9 cellular contexts compared by ENCODE assay signal in the genomic region with DNA sequence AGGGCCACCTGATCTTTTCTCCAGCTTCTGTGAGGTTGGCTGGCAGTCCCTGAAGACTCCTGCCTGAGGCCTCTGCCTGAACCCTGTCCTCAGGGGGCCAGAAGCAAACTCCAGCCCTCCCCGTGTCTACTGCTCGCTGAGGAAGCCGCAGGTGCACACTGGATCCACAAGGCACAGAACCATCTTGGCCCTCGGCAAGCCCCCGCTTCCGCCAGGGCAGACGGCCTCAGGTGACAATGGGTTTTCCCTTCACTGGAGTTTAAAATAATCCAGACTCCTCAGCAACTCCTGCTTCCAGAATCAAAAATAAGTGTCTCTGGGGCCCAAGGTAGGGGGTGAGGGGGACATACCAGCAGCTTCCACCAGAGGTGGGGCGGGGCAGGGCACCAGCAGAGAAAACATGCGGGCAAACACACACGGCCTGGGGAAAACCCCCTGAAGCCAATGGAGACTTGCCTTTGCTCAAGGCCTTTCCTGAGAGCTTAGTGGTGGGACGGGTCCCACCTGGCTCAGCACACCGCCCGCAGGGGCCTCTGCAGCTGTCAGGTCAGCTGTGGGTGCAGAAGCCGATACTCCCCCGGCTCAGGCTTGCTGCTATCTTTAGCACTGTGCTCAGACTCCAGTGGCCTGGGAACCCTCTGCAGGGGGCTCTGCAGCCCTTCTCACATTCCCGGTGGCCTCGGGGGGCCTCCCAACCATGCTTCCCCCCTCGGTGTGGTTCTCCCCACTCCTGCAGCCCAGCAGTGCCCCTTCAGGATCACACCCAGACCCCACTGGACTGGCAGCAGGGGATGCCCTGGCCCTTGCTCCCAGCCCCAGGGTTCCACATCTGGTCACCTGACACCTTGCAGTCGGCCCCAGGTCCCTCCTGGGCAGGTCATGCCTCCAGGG. TPM values are rescaled to one million over a fixed set of nuclear protein-coding genes. Genes with fewer than 3 reads are reported as not detected.
DNase-seq lines count a peak whose midpoint lies in the region; ATAC-seq and TF ChIP-seq lines count a peak whose summit lies in the region.
"Had no signal": no experiment of that assay in that cellular context is flagged by ENCODE, and none has a peak within 500 bp of the region (broad histone marks: within the 10 kb centered on the region; RNA-seq: fewer than 3 reads in every experiment).

No MANE protein-coding gene starts in this region.

- H3K36me3 Mint-ChIP-seq in natural killer cell: no peaks in the 10 kb centered on the region
- H3K36me3 Mint-ChIP-seq in Calu3 (ENCODE audit: insufficient read depth, unreplicated experiment): peaks cover 65% of the 10 kb centered on the region

- peak overlapping the region; percentile 83 for H3K27ac ChIP-seq in RWPE1
- H3K27ac ChIP-seq: SJSA1 had no signal

- peaks cover 13 to 26% of the 10 kb centered on the region in 2 donors for H3K4me1 Mint-ChIP-seq in natural killer cell
- peaks cover 17% of the 10 kb centered on the region for H3K4me1 Mint-ChIP-seq in Calu3 (ENCODE audit: low read depth, unreplicated experiment)

- in situ Hi-C loops in GM13976 (cut with MboI; ENCODE audit: low sequenced_read_pairs, unreplicated experiment): no loop called here

- no peaks in the 10 kb centered on the region for H3K27me3 Mint-ChIP-seq in natural killer cell (ENCODE audit: low read depth in 2 of 2)
- no peaks in the 10 kb centered on the region for H3K27me3 Mint-ChIP-seq in Calu3 (ENCODE audit: unreplicated experiment)

- H3K9me3 Mint-ChIP-seq in natural killer cell: no peaks in the 10 kb centered on the region
- no peaks in the 10 kb centered on the region for H3K9me3 Mint-ChIP-seq in Calu3 (ENCODE audit: low read depth, unreplicated experiment)

- no TSS peak for BruUV-seq in Calu3 (replicated peaks; lab: Mats Ljungman, UMichigan)

- ATAC-seq in GM21619 (IDR thresholded peaks at IDR 0.05; ENCODE audit: unreplicated experiment): peak; percentile 22
- no peak for ATAC-seq in natural killer cell
- no peak for ATAC-seq in HG03565 (IDR thresholded peaks at IDR 0.05; ENCODE audit: unreplicated experiment)

- intact Hi-C loops in natural killer cell (cut with micrococcal nuclease): no loop called here
- intact Hi-C loops in Calu3 (cut with micrococcal nuclease; ENCODE audit: unreplicated experiment): no loop called here

- H3K27ac Mint-ChIP-seq in natural killer cell (peak overlapping the region; percentile 41 to 92), Calu3 (ENCODE audit: unreplicated experiment) (no peak overlapping the region)

- TF ChIP-seq CTCF in GM13976 (IDR thresholded peaks at IDR 0.05; ENCODE audit: borderline replicate concordance, control extremely low read depth, extremely low read depth, insufficient read depth, missing control alignments) (no peak), RWPE1 (conservative IDR thresholded peaks at IDR 0.05; ENCODE audit: low read depth) (no peak), natural killer cell (IDR thresholded peaks at IDR 0.05) (no peak), Calu3 (IDR thresholded peaks at IDR 0.05; ENCODE audit: unreplicated experiment) (no peak)

- POLR2A ChIA-PET in RWPE1 (lab: Yijun Ruan, JAX; ENCODE audit: low non-redundant PET): no interaction called here

- H3K4me3 Mint-ChIP-seq in natural killer cell (peak overlapping the region; percentile 59), Calu3 (ENCODE audit: low read depth, unreplicated experiment) (no peak overlapping the region)

- CTCF ChIA-PET in RWPE1 (lab: Yijun Ruan, JAX) (no interaction called here), Calu3 (lab: Charles Lee) (interaction anchor here (0.7 kb wide), 1 partner anchor 118 kb away, joined by 3 read pairs; no protein-coding TSS in a partner anchor)

- DNase-seq in GM13976 (ENCODE audit: low spot score) (peak; percentile 82), RWPE1 (ENCODE audit: low spot score) (no peak), natural killer cell (no peak), D341Med (ENCODE audit: low spot score) (no peak), Calu3 (no peak)

RNA-seq across cellular contexts. Expression of gene MYL5, which starts 1.9 kb away (rescaled TPM):
- 10 to 100 TPM; 23.4 to 39.5 (median 30.1) TPM for total RNA-seq in natural killer cell
- total RNA-seq in Calu3 (2022): 7.6 and 8.5 TPM in 2 replicates

RNA-seq across cellular contexts. Expression of gene ATP5ME, which starts 2.1 kb away (rescaled TPM):
- total RNA-seq in natural killer cell (100 to 1,000 TPM; 114 to 140 (median 136) TPM), Calu3 (2022) (122 and 124 TPM in 2 replicates)

RNA-seq across cellular contexts. Expression of gene SLC49A3, which starts 12.7 kb away (rescaled TPM):
- total RNA-seq in natural killer cell (10 to 100 TPM; 10.0 to 14.9 (median 10.4) TPM), Calu3 (2022) (0.24 and 0.40 TPM in 2 replicates)
- total RNA-seq: HT1080, SJSA1 had no signal

RNA-seq across cellular contexts. Expression of gene PCGF3, which starts 29.4 kb away (rescaled TPM):
- 100 to 1,000 TPM in 1 of 3 donors, 10 to 100 TPM in 2; 71.2 to 101 (median 97.2) TPM for total RNA-seq in natural killer cell
- 29.5 and 30.0 TPM in 2 replicates for total RNA-seq in Calu3 (2022)

RNA-seq across cellular contexts. Expression of gene PDE6B, which starts 50.9 kb away (rescaled TPM):
- total RNA-seq in natural killer cell (10 to 100 TPM; 15.8 to 18.8 (median 17.2) TPM), Calu3 (2022) (not detected in 2 replicates)
- total RNA-seq: SJSA1 had no signal
